ENCODE assay signal across 1 cellular context in the genomic region with DNA sequence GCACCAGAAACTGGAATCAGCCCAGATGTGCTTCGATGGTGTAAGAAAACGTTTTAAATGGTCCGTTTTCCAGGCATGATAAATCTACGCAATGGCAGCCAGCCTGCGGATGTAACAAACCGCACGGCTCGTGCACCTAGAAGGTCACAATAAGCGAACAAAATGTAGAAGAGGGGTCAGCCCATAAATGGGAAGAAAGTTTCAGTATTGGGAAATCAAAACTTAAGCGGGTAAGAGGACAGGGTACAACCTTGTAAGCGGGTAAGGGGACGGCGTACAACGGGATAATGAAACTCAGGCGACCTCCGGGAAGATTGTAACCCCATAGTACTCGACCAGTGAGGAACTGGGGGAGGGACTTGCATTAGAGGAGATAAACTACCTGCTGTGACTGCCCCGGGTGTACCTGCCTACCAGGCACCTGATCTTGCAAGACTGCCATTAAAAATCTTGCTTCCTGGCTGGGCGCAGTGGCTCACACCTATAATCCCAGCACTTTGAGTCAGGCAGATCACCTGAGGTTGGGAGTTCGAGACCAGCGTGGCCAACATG.
TF ChIP-seq lines count a peak whose summit lies in the region.

No MANE protein-coding gene starts in this region.

TF ChIP-seq in HepG2, 621 proteins besides CTCF, POLR2A, EP300 and RAD21 (continued from another document):
- TF ChIP-seq, protein P1, sequence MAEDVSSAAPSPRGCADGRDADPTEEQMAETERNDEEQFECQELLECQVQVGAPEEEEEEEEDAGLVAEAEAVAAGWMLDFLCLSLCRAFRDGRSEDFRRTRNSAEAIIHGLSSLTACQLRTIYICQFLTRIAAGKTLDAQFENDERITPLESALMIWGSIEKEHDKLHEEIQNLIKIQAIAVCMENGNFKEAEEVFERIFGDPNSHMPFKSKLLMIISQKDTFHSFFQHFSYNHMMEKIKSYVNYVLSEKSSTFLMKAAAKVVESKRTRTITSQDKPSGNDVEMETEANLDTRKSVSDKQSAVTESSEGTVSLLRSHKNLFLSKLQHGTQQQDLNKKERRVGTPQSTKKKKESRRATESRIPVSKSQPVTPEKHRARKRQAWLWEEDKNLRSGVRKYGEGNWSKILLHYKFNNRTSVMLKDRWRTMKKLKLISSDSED (CRISPR knock-in tag; IDR thresholded peaks at IDR 0.05), result 0 out of 2 replicates have a peak, but pooled peaks have one; percentile 42
- 0 out of 2 replicates have a peak, but pooled peaks have one; percentile 38 for TF ChIP-seq ZNF296 (CRISPR knock-in tag; conservative IDR thresholded peaks at IDR 0.05)
- no peak for TF ChIP-seq PHF8 (CRISPR knock-in tag; IDR thresholded peaks at IDR 0.05)
- no peak for TF ChIP-seq SP4 (CRISPR knock-in tag; IDR thresholded peaks at IDR 0.05)
- no peak for TF ChIP-seq ZNF17 (CRISPR knock-in tag; IDR thresholded peaks at IDR 0.05)
- TF ChIP-seq ZNF598 (CRISPR knock-in tag; IDR thresholded peaks at IDR 0.05; ENCODE audit: borderline replicate concordance), result 0 out of 2 replicates have a peak, but pooled peaks have one; percentile 3
- no peak for TF ChIP-seq ZNF747 (CRISPR knock-in tag; IDR thresholded peaks at IDR 0.05; ENCODE audit: borderline replicate concordance)
- TF ChIP-seq KLF16 (CRISPR knock-in tag; IDR thresholded peaks at IDR 0.05), result no peak
- TF ChIP-seq, protein P2, sequence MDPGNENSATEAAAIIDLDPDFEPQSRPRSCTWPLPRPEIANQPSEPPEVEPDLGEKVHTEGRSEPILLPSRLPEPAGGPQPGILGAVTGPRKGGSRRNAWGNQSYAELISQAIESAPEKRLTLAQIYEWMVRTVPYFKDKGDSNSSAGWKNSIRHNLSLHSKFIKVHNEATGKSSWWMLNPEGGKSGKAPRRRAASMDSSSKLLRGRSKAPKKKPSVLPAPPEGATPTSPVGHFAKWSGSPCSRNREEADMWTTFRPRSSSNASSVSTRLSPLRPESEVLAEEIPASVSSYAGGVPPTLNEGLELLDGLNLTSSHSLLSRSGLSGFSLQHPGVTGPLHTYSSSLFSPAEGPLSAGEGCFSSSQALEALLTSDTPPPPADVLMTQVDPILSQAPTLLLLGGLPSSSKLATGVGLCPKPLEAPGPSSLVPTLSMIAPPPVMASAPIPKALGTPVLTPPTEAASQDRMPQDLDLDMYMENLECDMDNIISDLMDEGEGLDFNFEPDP (CRISPR knock-in tag; conservative IDR thresholded peaks at IDR 0.05), result no peak
- TF ChIP-seq, protein P3, sequence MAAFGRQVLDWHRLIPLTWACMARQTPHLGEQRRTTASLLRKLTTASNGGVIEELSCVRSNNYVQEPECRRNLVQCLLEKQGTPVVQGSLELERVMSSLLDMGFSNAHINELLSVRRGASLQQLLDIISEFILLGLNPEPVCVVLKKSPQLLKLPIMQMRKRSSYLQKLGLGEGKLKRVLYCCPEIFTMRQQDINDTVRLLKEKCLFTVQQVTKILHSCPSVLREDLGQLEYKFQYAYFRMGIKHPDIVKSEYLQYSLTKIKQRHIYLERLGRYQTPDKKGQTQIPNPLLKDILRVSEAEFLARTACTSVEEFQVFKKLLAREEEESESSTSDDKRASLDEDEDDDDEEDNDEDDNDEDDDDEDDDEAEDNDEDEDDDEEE (CRISPR knock-in tag; IDR thresholded peaks at IDR 0.05), result 0 out of 2 replicates have a peak, but pooled peaks have one; percentile 17
- no peak for TF ChIP-seq HMGA1 (CRISPR knock-in tag; conservative IDR thresholded peaks at IDR 0.05)
- TF ChIP-seq, protein P4, sequence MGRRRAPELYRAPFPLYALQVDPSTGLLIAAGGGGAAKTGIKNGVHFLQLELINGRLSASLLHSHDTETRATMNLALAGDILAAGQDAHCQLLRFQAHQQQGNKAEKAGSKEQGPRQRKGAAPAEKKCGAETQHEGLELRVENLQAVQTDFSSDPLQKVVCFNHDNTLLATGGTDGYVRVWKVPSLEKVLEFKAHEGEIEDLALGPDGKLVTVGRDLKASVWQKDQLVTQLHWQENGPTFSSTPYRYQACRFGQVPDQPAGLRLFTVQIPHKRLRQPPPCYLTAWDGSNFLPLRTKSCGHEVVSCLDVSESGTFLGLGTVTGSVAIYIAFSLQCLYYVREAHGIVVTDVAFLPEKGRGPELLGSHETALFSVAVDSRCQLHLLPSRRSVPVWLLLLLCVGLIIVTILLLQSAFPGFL (CRISPR knock-in tag; IDR thresholded peaks at IDR 0.05), result no peak
- TF ChIP-seq ZNF891 (CRISPR knock-in tag; IDR thresholded peaks at IDR 0.05), result 0 out of 2 replicates have a peak, but pooled peaks have one; percentile 25
- no peak for TF ChIP-seq ZNF33B (CRISPR knock-in tag; IDR thresholded peaks at IDR 0.05)
- TF ChIP-seq FIP1L1 (IDR thresholded peaks at IDR 0.05; ENCODE audit: borderline replicate concordance, insufficient read depth, low read depth, low read length), result no peak
- no peak for TF ChIP-seq CHD4 (IDR thresholded peaks at IDR 0.05; ENCODE audit: borderline replicate concordance, low read length)
- no peak for TF ChIP-seq ADNP (CRISPR knock-in tag; IDR thresholded peaks at IDR 0.05)
- TF ChIP-seq ZSCAN22 (CRISPR knock-in tag; IDR thresholded peaks at IDR 0.05), result no peak
- TF ChIP-seq, protein P5, sequence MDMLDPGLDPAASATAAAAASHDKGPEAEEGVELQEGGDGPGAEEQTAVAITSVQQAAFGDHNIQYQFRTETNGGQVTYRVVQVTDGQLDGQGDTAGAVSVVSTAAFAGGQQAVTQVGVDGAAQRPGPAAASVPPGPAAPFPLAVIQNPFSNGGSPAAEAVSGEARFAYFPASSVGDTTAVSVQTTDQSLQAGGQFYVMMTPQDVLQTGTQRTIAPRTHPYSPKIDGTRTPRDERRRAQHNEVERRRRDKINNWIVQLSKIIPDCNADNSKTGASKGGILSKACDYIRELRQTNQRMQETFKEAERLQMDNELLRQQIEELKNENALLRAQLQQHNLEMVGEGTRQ (IDR thresholded peaks at IDR 0.05; ENCODE audit: low read depth, low read length), result no peak
- TF ChIP-seq, protein P5 (CRISPR knock-in tag; IDR thresholded peaks at IDR 0.05; ENCODE audit: borderline replicate concordance), result no peak
- peak; percentile 21 for TF ChIP-seq ZEB1 (IDR thresholded peaks at IDR 0.05; ENCODE audit: insufficient replicate concordance, low read depth)
- no peak for TF ChIP-seq ZFP36L2 (CRISPR knock-in tag; IDR thresholded peaks at IDR 0.05)
- no peak for TF ChIP-seq ZNF761 (CRISPR knock-in tag; conservative IDR thresholded peaks at IDR 0.05)
- TF ChIP-seq ZNF460 (CRISPR knock-in tag; IDR thresholded peaks at IDR 0.05; ENCODE audit: borderline replicate concordance), result no peak
- TF ChIP-seq ZNF567 (CRISPR knock-in tag; IDR thresholded peaks at IDR 0.05; ENCODE audit: borderline replicate concordance), result no peak
- TF ChIP-seq, protein P6, sequence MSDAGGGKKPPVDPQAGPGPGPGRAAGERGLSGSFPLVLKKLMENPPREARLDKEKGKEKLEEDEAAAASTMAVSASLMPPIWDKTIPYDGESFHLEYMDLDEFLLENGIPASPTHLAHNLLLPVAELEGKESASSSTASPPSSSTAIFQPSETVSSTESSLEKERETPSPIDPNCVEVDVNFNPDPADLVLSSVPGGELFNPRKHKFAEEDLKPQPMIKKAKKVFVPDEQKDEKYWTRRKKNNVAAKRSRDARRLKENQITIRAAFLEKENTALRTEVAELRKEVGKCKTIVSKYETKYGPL (CRISPR knock-in tag; IDR thresholded peaks at IDR 0.05), result no peak
- TF ChIP-seq, protein P7, sequence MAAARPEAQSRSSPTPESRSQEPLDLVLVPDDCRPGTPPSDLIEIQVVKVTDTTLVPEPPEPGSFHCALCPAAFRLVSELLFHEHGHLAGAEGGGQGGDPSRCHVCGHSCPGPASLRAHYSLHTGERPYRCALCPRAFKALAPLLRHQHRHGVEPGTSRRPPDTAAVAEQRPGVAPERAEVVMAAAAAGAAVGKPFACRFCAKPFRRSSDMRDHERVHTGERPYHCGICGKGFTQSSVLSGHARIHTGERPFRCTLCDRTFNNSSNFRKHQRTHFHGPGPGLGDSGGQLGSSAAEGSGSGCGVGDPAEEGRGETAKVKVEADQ (CRISPR knock-in tag; IDR thresholded peaks at IDR 0.05; ENCODE audit: borderline replicate concordance), result no peak
- TF ChIP-seq, protein P8, sequence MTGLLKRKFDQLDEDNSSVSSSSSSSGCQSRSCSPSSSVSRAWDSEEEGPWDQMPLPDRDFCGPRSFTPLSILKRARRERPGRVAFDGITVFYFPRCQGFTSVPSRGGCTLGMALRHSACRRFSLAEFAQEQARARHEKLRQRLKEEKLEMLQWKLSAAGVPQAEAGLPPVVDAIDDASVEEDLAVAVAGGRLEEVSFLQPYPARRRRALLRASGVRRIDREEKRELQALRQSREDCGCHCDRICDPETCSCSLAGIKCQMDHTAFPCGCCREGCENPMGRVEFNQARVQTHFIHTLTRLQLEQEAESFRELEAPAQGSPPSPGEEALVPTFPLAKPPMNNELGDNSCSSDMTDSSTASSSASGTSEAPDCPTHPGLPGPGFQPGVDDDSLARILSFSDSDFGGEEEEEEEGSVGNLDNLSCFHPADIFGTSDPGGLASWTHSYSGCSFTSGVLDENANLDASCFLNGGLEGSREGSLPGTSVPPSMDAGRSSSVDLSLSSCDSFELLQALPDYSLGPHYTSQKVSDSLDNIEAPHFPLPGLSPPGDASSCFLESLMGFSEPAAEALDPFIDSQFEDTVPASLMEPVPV (CRISPR knock-in tag; IDR thresholded peaks at IDR 0.05), result no peak
- no peak for TF ChIP-seq PAF1 (CRISPR knock-in tag; IDR thresholded peaks at IDR 0.05)
- TF ChIP-seq, protein P9, sequence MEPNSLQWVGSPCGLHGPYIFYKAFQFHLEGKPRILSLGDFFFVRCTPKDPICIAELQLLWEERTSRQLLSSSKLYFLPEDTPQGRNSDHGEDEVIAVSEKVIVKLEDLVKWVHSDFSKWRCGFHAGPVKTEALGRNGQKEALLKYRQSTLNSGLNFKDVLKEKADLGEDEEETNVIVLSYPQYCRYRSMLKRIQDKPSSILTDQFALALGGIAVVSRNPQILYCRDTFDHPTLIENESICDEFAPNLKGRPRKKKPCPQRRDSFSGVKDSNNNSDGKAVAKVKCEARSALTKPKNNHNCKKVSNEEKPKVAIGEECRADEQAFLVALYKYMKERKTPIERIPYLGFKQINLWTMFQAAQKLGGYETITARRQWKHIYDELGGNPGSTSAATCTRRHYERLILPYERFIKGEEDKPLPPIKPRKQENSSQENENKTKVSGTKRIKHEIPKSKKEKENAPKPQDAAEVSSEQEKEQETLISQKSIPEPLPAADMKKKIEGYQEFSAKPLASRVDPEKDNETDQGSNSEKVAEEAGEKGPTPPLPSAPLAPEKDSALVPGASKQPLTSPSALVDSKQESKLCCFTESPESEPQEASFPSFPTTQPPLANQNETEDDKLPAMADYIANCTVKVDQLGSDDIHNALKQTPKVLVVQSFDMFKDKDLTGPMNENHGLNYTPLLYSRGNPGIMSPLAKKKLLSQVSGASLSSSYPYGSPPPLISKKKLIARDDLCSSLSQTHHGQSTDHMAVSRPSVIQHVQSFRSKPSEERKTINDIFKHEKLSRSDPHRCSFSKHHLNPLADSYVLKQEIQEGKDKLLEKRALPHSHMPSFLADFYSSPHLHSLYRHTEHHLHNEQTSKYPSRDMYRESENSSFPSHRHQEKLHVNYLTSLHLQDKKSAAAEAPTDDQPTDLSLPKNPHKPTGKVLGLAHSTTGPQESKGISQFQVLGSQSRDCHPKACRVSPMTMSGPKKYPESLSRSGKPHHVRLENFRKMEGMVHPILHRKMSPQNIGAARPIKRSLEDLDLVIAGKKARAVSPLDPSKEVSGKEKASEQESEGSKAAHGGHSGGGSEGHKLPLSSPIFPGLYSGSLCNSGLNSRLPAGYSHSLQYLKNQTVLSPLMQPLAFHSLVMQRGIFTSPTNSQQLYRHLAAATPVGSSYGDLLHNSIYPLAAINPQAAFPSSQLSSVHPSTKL (CRISPR knock-in tag; IDR thresholded peaks at IDR 0.05), result no peak
- TF ChIP-seq TAF1 (CRISPR knock-in tag; IDR thresholded peaks at IDR 0.05), result no peak
- no peak for TF ChIP-seq KLF15 (CRISPR knock-in tag; IDR thresholded peaks at IDR 0.05; ENCODE audit: borderline replicate concordance)
- no peak for TF ChIP-seq SRSF9 (IDR thresholded peaks at IDR 0.05; ENCODE audit: borderline replicate concordance, insufficient read depth, low read depth, low read length, poor library complexity, severe bottlenecking)
- TF ChIP-seq, protein P10, sequence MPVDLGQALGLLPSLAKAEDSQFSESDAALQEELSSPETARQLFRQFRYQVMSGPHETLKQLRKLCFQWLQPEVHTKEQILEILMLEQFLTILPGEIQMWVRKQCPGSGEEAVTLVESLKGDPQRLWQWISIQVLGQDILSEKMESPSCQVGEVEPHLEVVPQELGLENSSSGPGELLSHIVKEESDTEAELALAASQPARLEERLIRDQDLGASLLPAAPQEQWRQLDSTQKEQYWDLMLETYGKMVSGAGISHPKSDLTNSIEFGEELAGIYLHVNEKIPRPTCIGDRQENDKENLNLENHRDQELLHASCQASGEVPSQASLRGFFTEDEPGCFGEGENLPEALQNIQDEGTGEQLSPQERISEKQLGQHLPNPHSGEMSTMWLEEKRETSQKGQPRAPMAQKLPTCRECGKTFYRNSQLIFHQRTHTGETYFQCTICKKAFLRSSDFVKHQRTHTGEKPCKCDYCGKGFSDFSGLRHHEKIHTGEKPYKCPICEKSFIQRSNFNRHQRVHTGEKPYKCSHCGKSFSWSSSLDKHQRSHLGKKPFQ (CRISPR knock-in tag; IDR thresholded peaks at IDR 0.05; ENCODE audit: insufficient replicate concordance), result peak; percentile 32
- no peak for TF ChIP-seq ZNF83 (CRISPR knock-in tag; IDR thresholded peaks at IDR 0.05; ENCODE audit: borderline replicate concordance)
